ENCODE assay signal across 20 cellular contexts in the genomic region with DNA sequence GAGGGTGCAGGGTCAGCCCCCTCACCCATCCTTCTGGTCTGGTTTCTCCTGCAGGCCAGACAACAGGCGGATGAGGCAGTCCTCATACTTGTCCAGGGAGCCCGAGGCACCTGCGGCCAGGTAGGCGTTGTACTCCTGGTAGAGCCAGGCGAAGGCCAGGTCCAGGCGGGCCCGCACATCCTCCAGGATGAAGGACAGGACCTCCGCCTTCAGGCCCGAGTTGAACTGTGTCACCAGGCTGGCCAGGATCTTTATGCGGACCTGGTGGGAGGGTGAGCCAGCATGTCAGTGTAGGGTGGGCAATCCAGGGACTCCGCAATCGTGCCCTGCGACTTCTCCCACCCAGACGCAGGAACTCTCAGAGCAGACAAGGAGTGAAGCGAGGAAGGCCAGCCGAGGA. TPM values are rescaled to one million over a fixed set of nuclear protein-coding genes. Genes with fewer than 3 reads are reported as not detected.
DNase-seq lines count a peak whose midpoint lies in the region; ATAC-seq and TF ChIP-seq lines count a peak whose summit lies in the region.
"Had no signal": no experiment of that assay in that cellular context is flagged by ENCODE, and none has a peak within 500 bp of the region (broad histone marks: within the 10 kb centered on the region; RNA-seq: fewer than 3 reads in every experiment).

No MANE protein-coding gene starts in this region.

- intact Hi-C loops in Caco-2 (cut with micrococcal nuclease; ENCODE audit: unreplicated experiment), result no loop called here

- CTCF ChIA-PET in Caco-2 (lab: Charles Lee), result interaction anchor here (2.2 kb wide), 1 partner anchor 12 kb away, joined by 9 read pairs; no protein-coding TSS in a partner anchor

- H3K36me3 Mint-ChIP-seq in Caco-2 (ENCODE audit: insufficient read depth, unreplicated experiment) (peaks cover 93% of the 10 kb centered on the region), T-helper 17 cell (ENCODE audit: low read depth) (peaks cover 9% of the 10 kb centered on the region)

- TF ChIP-seq EP300 in suprapubic skin (IDR thresholded peaks at IDR 0.05), result no peak

- POLR2A ChIA-PET in Caco-2 (lab: Charles Lee), result no interaction called here

- no peaks in the 10 kb centered on the region for H3K9me3 Mint-ChIP-seq in Caco-2 (ENCODE audit: unreplicated experiment)
- H3K9me3 Mint-ChIP-seq: CD4-positive, alpha-beta T cell; GM23338; H9 had no signal

- no peaks in the 10 kb centered on the region for H3K27me3 Mint-ChIP-seq in Caco-2 (ENCODE audit: insufficient read depth, unreplicated experiment)
- H3K27me3 Mint-ChIP-seq in T-helper 17 cell, result no peaks in the 10 kb centered on the region
- H3K27me3 Mint-ChIP-seq: CD4-positive, alpha-beta T cell had no signal

- H3K4me3 ChIP-seq in Caco-2 (ENCODE audit: low read depth, low read length) (no peak overlapping the region), osteoblast (ENCODE audit: insufficient read depth, low read length) (no peak overlapping the region), suprapubic skin (no peak overlapping the region)
- H3K4me3 ChIP-seq: A549; BLaER1 treated with 17β-estradiol and CSF1 and Interleukin-3, amounts not matched to agents 10 nM and 100 nM; GM23338; MG63; SJSA1 had no signal

- H3K4me1 Mint-ChIP-seq in Caco-2 (ENCODE audit: low read depth, unreplicated experiment) (no peaks in the 10 kb centered on the region), T-helper 17 cell (peaks cover 7% of the 10 kb centered on the region)
- H3K4me1 Mint-ChIP-seq: GM23338, H9 had no signal

- no peak for TF ChIP-seq POLR2A in suprapubic skin (IDR thresholded peaks at IDR 0.05)

- no peaks in the 10 kb centered on the region for H3K4me1 ChIP-seq in Caco-2
- H3K4me1 ChIP-seq in osteoblast (ENCODE audit: insufficient read depth, low read length), result no peaks in the 10 kb centered on the region
- peaks cover 10% of the 10 kb centered on the region for H3K4me1 ChIP-seq in suprapubic skin
- H3K4me1 ChIP-seq: A549, SJSA1 had no signal

- H3K4me2 ChIP-seq in osteoblast (ENCODE audit: insufficient read depth, low read length), result no peak overlapping the region
- H3K4me2 ChIP-seq: A549; BLaER1 treated with 17β-estradiol and CSF1 and Interleukin-3, amounts not matched to agents 10 nM and 100 nM; GM23338 had no signal

- DNase-seq in Caco-2 (no peak), T-helper 17 cell (no peak), osteoblast (ENCODE audit: insufficient read length, low spot score, missing footprints) (peak; percentile 44), suprapubic skin (ENCODE audit: low spot score in 2 of 2) (no peak), RPMI8226 (no peak)
- DNase-seq: AML-193; CD4-positive, alpha-beta T cell; H9; KG1; MG63; NCI-H1105 treated with DMSO at 0.1 percent for 48 hours; NCI-H146; NCI-H1930; NCI-H2107; NCI-H524 treated with DMSO at 0.1 percent for 48 hours; NCI-H774 had no signal

- H2AFZ ChIP-seq in osteoblast (ENCODE audit: low read length), result no peak overlapping the region
- H2AFZ ChIP-seq: GM23338 had no signal

- WGBS in suprapubic skin, result 88% methylated on average over 12 of the region's 16 CpGs

- no peak for TF ChIP-seq CTCF in Caco-2 (IDR thresholded peaks at IDR 0.05; ENCODE audit: insufficient read depth in 1 of 2, low read depth in 1 of 2, low read length in 1 of 2, severe bottlenecking in 1 of 2, unreplicated experiment in 1 of 2)
- no peak for TF ChIP-seq CTCF in osteoblast (IDR thresholded peaks at IDR 0.05; ENCODE audit: extremely low read depth, low read depth, low read length)
- TF ChIP-seq CTCF in suprapubic skin (IDR thresholded peaks at IDR 0.05), result no peak

- no peaks in the 10 kb centered on the region for H3K79me2 ChIP-seq in osteoblast (ENCODE audit: insufficient read depth, low read length)

- H3K27ac Mint-ChIP-seq in Caco-2 (ENCODE audit: unreplicated experiment) (peak overlapping the region; percentile 30), T-helper 17 cell (peak overlapping the region; percentile 53)
- H3K27ac Mint-ChIP-seq: CD4-positive, alpha-beta T cell; GM23338 had no signal

- ATAC-seq in T-helper 17 cell, result no peak
- ATAC-seq: A549, GM23338 had no signal

- H3K4me3 Mint-ChIP-seq in Caco-2 (ENCODE audit: unreplicated experiment), result no peak overlapping the region
- no peak overlapping the region for H3K4me3 Mint-ChIP-seq in T-helper 17 cell
- H3K4me3 Mint-ChIP-seq: CD4-positive, alpha-beta T cell; GM23338; H9 had no signal

- H3K27ac ChIP-seq in osteoblast (ENCODE audit: low read depth, low read length), result no peak overlapping the region
- H3K27ac ChIP-seq in suprapubic skin, result no peak overlapping the region
- H3K27ac ChIP-seq: A549; BLaER1 treated with 17β-estradiol and CSF1 and Interleukin-3, amounts not matched to agents 10 nM and 100 nM; SJSA1 had no signal

- H4K20me1 ChIP-seq in osteoblast (ENCODE audit: insufficient read depth, low read length), result peaks cover 3% of the 10 kb centered on the region

- H3K9me3 ChIP-seq in Caco-2 (no peaks in the 10 kb centered on the region), T-helper 17 cell (ENCODE audit: control insufficient read depth, low read length, poor library complexity, severe bottlenecking) (no peaks in the 10 kb centered on the region), osteoblast (ENCODE audit: low read depth, low read length) (no peaks in the 10 kb centered on the region), suprapubic skin (no peaks in the 10 kb centered on the region)
- H3K9me3 ChIP-seq: A549; BLaER1 treated with 17β-estradiol and CSF1 and Interleukin-3, amounts not matched to agents 10 nM and 100 nM; MG63; SJSA1 had no signal

- BruUV-seq in Caco-2 (replicated peaks; lab: Mats Ljungman, UMichigan), result no TSS peak

- H3K27me3 ChIP-seq in Caco-2 (replicated peaks; ENCODE audit: control insufficient read depth, insufficient read depth, low read length), result no peaks in the 10 kb centered on the region
- H3K27me3 ChIP-seq in osteoblast (ENCODE audit: insufficient read depth, low read length), result no peaks in the 10 kb centered on the region
- H3K27me3 ChIP-seq in suprapubic skin, result no peaks in the 10 kb centered on the region
- H3K27me3 ChIP-seq: BLaER1 treated with 17β-estradiol and CSF1 and Interleukin-3, amounts not matched to agents 10 nM and 100 nM; MG63; SJSA1 had no signal

- H3K36me3 ChIP-seq in Caco-2 (ENCODE audit: control insufficient read depth, insufficient read depth, low read length) (peaks cover 9% of the 10 kb centered on the region), osteoblast (ENCODE audit: insufficient read depth, low read length) (peaks cover 64% of the 10 kb centered on the region), suprapubic skin (peaks cover 97% of the 10 kb centered on the region)

RNA-seq across cellular contexts. Expression of a gene that starts 13.8 kb away (rescaled TPM):
- total RNA-seq in Caco-2 (2022) (0.23 and 0.30 TPM in 2 replicates), T-helper 17 cell (under 1 TPM; 0.10 to 0.34 TPM), osteoblast (under 0.01 and 0.29 TPM in 2 replicates), suprapubic skin (under 1 TPM in 2 of 4 donors, not detected in 2; 0.38 to 0.68 TPM)
- total RNA-seq: SJSA1 had no signal

RNA-seq across cellular contexts. Expression of a gene that starts 34.0 kb away (rescaled TPM):
- total RNA-seq in Caco-2 (2022), result 81.8 and 85.0 TPM in 2 replicates
- 10 to 100 TPM; 75.5 to 81.6 TPM for total RNA-seq in T-helper 17 cell
- total RNA-seq in osteoblast, result 30.6 and 42.0 TPM in 2 replicates
- 10 to 100 TPM; 32.8 to 76.3 (median 44.1) TPM for total RNA-seq in suprapubic skin

RNA-seq across cellular contexts. Expression of a gene that starts 35.2 kb away (rescaled TPM):
- total RNA-seq in Caco-2 (2022) (15.3 and 19.0 TPM in 2 replicates), T-helper 17 cell (not detected), osteoblast (not detected in 2 replicates), suprapubic skin (under 1 TPM in 1 of 4 donors, not detected in 3; 0.30 TPM)
- total RNA-seq: CD4-positive, alpha-beta T cell; SJSA1 had no signal

RNA-seq across cellular contexts. Expression of a gene that starts 36.3 kb away (rescaled TPM):
- total RNA-seq in Caco-2 (2022) (72.4 and 76.3 TPM in 2 replicates), T-helper 17 cell (10 to 100 TPM; 28.3 to 49.1 TPM), osteoblast (48.5 and 49.2 TPM in 2 replicates), suprapubic skin (10 to 100 TPM; 22.7 to 40.6 (median 32.0) TPM)

RNA-seq across cellular contexts. Expression of a gene that starts 46.7 kb away (rescaled TPM):
- total RNA-seq in Caco-2 (2022), result 28.1 and 30.2 TPM in 2 replicates
- total RNA-seq in T-helper 17 cell, result 10 to 100 TPM; 18.7 to 35.8 TPM
- total RNA-seq in osteoblast, result 26.8 and 30.4 TPM in 2 replicates
- 10 to 100 TPM; 15.0 to 27.3 (median 20.3) TPM for total RNA-seq in suprapubic skin

Comparison
In these comparisons a context has a peak if more than half of its experiments do, and no peak if none do; other contexts are left out.
1. RNA of a gene that starts 35.2 kb away (total RNA-seq): 15.3 to 19.0 TPM in Caco-2; not detected in T-helper 17 cell, not detected in osteoblast and 0.30 TPM in suprapubic skin; every median in the first group is over 10 times any median in the second.